In the genomic region with DNA sequence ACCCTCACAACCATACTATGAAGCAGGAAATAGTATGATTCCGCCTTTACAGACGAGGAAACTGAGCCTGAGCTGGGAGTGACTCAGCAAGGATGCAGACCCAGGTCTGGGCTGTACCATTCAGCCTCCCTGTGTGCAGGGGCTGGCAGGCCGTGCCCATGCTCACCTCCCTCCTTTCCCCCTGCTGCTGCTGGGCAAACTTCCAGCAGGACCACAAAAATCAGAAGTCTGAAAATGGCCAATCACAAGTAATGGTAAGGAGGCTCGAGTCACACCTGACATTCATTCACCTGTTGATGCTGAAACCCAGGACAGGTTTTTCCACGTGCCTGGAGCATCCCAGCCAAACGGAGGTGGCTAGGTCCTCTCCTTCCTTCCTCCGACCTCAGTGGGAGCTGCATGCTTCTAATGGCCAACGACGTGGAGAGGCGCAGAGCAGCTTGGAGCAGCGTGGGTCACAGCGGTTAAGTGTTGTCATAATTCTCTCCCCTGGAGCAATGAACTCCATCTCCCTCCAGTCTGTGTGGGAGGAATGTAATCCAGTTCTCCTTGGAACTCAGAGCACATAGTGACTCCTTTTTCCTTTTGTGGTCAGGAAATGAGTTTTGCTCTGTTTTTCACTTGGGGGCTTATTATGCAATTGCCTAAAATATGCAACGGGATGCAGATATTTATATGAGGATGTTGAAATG, we compare ENCODE assay signal across 16 cellular contexts.
DNase-seq lines count a peak whose midpoint lies in the region; ATAC-seq and TF ChIP-seq lines count a peak whose summit lies in the region.
"Had no signal": no experiment of that assay in that cellular context is flagged by ENCODE, and none has a peak within 500 bp of the region (broad histone marks: within the 10 kb centered on the region; RNA-seq: fewer than 3 reads in every experiment).

No MANE protein-coding gene starts in this region.

- ATAC-seq in heart right ventricle (peak in 7 of 8 donors; percentile 52 to 82 (median 63)), GM18867 (IDR thresholded peaks at IDR 0.05; ENCODE audit: unreplicated experiment) (no peak), HG03342 (IDR thresholded peaks at IDR 0.05; ENCODE audit: unreplicated experiment) (no peak)
- no peak for ATAC-seq in stimulated activated naive CD8-positive, alpha-beta T cell treated with anti-CD3 and anti-CD28 coated beads, Interleukin-15, Interleukin-2, amounts not matched to agents 100 U/mL and 50 U/mL, for 24 hours
- ATAC-seq: activated CD4-positive, CD25-positive, alpha-beta regulatory T cell treated with anti-CD3 and anti-CD28 coated beads, Interleukin-2, amount 50 U/mL, for 24 hours had no signal

- 49 to 58% methylated on average over 13 of the region's 13 CpGs for WGBS in heart right ventricle, 2 donors

- intact Hi-C loops in heart right ventricle (cut with DNase I), result no loop called here
- intact Hi-C loops in posterior vena cava (cut with DNase I), result loop anchor here in 1 of 2 donors (10.0 kb wide), 1 partner anchor 289 kb away; no protein-coding TSS in a partner anchor

- TF ChIP-seq CTCF in astrocyte of the cerebellum (IDR thresholded peaks at IDR 0.05; ENCODE audit: low read depth, low read length, missing control alignments), result no peak
- TF ChIP-seq CTCF in heart right ventricle (IDR thresholded peaks at IDR 0.05), result no peak

- peak; percentile 27 for DNase-seq in A172 (ENCODE audit: low spot score)
- peak; percentile 45 for DNase-seq in HS-5 (ENCODE audit: low read depth)
- peak; percentile 47 for DNase-seq in astrocyte of the cerebellum (ENCODE audit: low read depth)
- no peak for DNase-seq in heart right ventricle
- no peak for DNase-seq in posterior vena cava (ENCODE audit: low spot score)
- no peak for DNase-seq in stimulated activated naive CD8-positive, alpha-beta T cell treated with anti-CD3 and anti-CD28 coated beads, Interleukin-15, Interleukin-2, amounts not matched to agents 100 U/mL and 50 U/mL, for 24 hours
- DNase-seq: activated gamma-delta T cell; effector CD4-positive, alpha-beta T cell; immature natural killer cell; stimulated activated CD4-positive, alpha-beta T cell treated with anti-CD3 and anti-CD28 coated beads, Interleukin-4, amount 100 ng/mL, for 1 hour; substantia nigra had no signal

- H3K36me3 ChIP-seq in heart right ventricle, result no peaks in the 10 kb centered on the region
- H3K36me3 ChIP-seq: neutrophil had no signal

- peaks cover 0 to 6% (median 0%) of the 10 kb centered on the region in 11 donors for H3K9me3 ChIP-seq in heart right ventricle
- H3K9me3 ChIP-seq: neutrophil had no signal

- H3K27me3 ChIP-seq in heart right ventricle, result peaks cover 0 to 36% (median 0%) of the 10 kb centered on the region in 7 donors
- H3K27me3 ChIP-seq: neutrophil had no signal

- H3K4me3 ChIP-seq in astrocyte of the cerebellum (ENCODE audit: low read depth, low read length) (no peak overlapping the region), heart right ventricle (no peak overlapping the region)

- in situ Hi-C loops in astrocyte of the cerebellum (cut with HindIII; ENCODE audit: low sequenced_read_pairs), result no loop called here

- peaks cover 0 to 37% (median 11%) of the 10 kb centered on the region in 9 donors for H3K4me1 ChIP-seq in heart right ventricle

- no peak overlapping the region for H3K27ac ChIP-seq in heart right ventricle
- H3K27ac ChIP-seq: HL-60, neutrophil had no signal

Comparison
In these comparisons a context has a peak if more than half of its experiments do, and no peak if none do; other contexts are left out.
1. DNase-seq: peak in A172 (single experiment), HS-5 (single experiment) and astrocyte of the cerebellum (single experiment); none in heart right ventricle (0 of 2), posterior vena cava (single experiment) and stimulated activated naive CD8-positive, alpha-beta T cell treated with anti-CD3 and anti-CD28 coated beads, Interleukin-15, Interleukin-2, amounts not matched to agents 100 U/mL and 50 U/mL, for 24 hours (single experiment).
2. ATAC-seq: peak in heart right ventricle (7 of 8); none in GM18867 (single experiment), HG03342 (single experiment) and stimulated activated naive CD8-positive, alpha-beta T cell treated with anti-CD3 and anti-CD28 coated beads, Interleukin-15, Interleukin-2, amounts not matched to agents 100 U/mL and 50 U/mL, for 24 hours (single experiment).